ENCODE assay signal across 8 cellular contexts in the genomic region with DNA sequence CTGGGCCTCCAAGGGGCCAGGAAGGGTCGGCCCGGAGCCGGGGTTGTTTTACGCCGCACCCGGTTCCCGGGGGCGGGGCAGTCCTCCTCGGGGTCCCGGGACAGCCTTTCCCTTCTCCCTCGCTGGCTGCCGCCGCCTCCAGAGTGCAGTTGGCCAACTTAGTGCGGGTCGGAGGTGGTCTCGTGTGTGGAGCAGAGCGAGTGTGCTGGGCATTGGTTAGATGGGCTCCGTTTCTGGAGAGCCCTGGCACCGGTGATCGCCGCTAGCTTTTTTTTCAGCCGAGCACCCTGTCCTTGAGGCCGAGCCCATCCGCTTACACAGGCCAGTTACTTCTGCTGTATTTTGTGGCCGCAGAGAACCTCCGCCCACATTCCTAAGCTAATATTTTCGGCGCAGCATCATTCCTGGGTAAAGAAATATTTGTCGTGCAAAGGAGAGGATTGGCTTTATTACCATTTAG. TPM values are rescaled to one million over a fixed set of nuclear protein-coding genes. Genes with fewer than 3 reads are reported as not detected.
DNase-seq lines count a peak whose midpoint lies in the region; ATAC-seq and TF ChIP-seq lines count a peak whose summit lies in the region.

No MANE protein-coding gene starts in this region.

- CTCF ChIA-PET in CD8-positive, alpha-beta memory T cell (lab: Charles Lee), result interaction anchor here (1.0 to 1.4 kb wide), 5 partner anchors 14 to 48 kb away, joined by 3 to 5 read pairs (median 3); a partner anchor contains a TSS
- CTCF ChIA-PET in RWPE1 (lab: Yijun Ruan, JAX), result interaction anchor here (0.6 to 0.7 kb wide), 3 partner anchors 10 to 213 kb away, joined by 3 to 5 read pairs (median 3); no protein-coding TSS in a partner anchor

- H3K4me1 Mint-ChIP-seq in CD8-positive, alpha-beta memory T cell, result peaks cover 8 to 28% (median 18%) of the 10 kb centered on the region in 3 donors

- WGBS in liver, result 2% methylated on average over 29 of the region's 29 CpGs
- WGBS in testis, 2 donors, result 0% methylated on average over 24 to 29 of the region's 29 CpGs

- POLR2A ChIA-PET in CD8-positive, alpha-beta memory T cell (lab: Charles Lee), result interaction anchor here (3.5 kb wide), 1 partner anchor 38 kb away, joined by 27 read pairs; a partner anchor contains a TSS
- POLR2A ChIA-PET in RWPE1 (lab: Yijun Ruan, JAX; ENCODE audit: low non-redundant PET), result interaction anchor here (1.4 kb wide), 1 partner anchor 38 kb away, joined by 5 read pairs; a partner anchor contains a TSS

- ATAC-seq in GM18909 (IDR thresholded peaks at IDR 0.05; ENCODE audit: poor library complexity, unreplicated experiment) (peak; percentile 38), HG03139 (IDR thresholded peaks at IDR 0.05; ENCODE audit: unreplicated experiment) (peak; percentile 25)

- no peak for TF ChIP-seq POLR2A in testis (IDR thresholded peaks at IDR 0.05)

- peak overlapping the region; percentile 40 for H3K27ac ChIP-seq in CD8-positive, alpha-beta memory T cell (ENCODE audit: low read depth, low read length)
- H3K27ac ChIP-seq in RWPE1 (peak overlapping the region; percentile 95), liver (ENCODE audit: low read depth in 1 of 2, low read length in 2 of 2) (no peak overlapping the region), testis (peak overlapping the region; percentile 32 to 68)

- intact Hi-C loops in testis (cut with DNase I; ENCODE audit: low total_unique reads), result no loop called here

- H3K36me3 ChIP-seq in CD8-positive, alpha-beta memory T cell (ENCODE audit: insufficient read depth, low read length), result no peaks in the 10 kb centered on the region
- H3K36me3 ChIP-seq in liver (ENCODE audit: control insufficient read depth in 4 of 4, insufficient read depth in 3 of 4, low read depth in 1 of 4, low read length in 3 of 4), result no peaks in the 10 kb centered on the region
- no peaks in the 10 kb centered on the region for H3K36me3 ChIP-seq in testis (ENCODE audit: low read depth, missing control alignments)

- no peak overlapping the region for H3K9ac ChIP-seq in liver (ENCODE audit: low read depth in 1 of 2, low read length in 2 of 2)

- TF ChIP-seq CTCF in RWPE1 (conservative IDR thresholded peaks at IDR 0.05; ENCODE audit: low read depth) (no peak), choroid plexus epithelial cell (conservative IDR thresholded peaks at IDR 0.05; ENCODE audit: low read depth, low read length) (no peak), liver (IDR thresholded peaks at IDR 0.05; ENCODE audit: low read depth, low read length, missing input control) (no peak), testis (IDR thresholded peaks at IDR 0.05) (no peak)

- H3K9me3 ChIP-seq in CD8-positive, alpha-beta memory T cell (ENCODE audit: low read length), result no peaks in the 10 kb centered on the region
- H3K9me3 ChIP-seq in liver (ENCODE audit: control insufficient read depth in 4 of 4, low read length in 3 of 4) (no peaks in the 10 kb centered on the region), testis (no peaks in the 10 kb centered on the region)

- DNase-seq in CD8-positive, alpha-beta memory T cell, result peak in 1 of 5 donors; percentile 5
- DNase-seq in RWPE1 (ENCODE audit: low spot score) (peak; percentile 86), choroid plexus epithelial cell (ENCODE audit: low read depth) (peak; percentile 95), testis (peak; percentile 28), NCI-H510A (lab: John Stamatoyannopoulos, UW) (no peak)

- H3K4me3 ChIP-seq in CD8-positive, alpha-beta memory T cell (ENCODE audit: low read length), result peak overlapping the region; percentile 77
- H3K4me3 ChIP-seq in choroid plexus epithelial cell (ENCODE audit: low read depth, low read length) (peak overlapping the region; percentile 84), liver (ENCODE audit: low read depth in 1 of 3, low read length in 3 of 3) (peak overlapping the region in 2 of 3 donors; percentile 45 to 64), testis (peak overlapping the region; percentile 78 to 84)

- TF ChIP-seq RAD21 in liver (IDR thresholded peaks at IDR 0.05), result no peak

- H3K27me3 ChIP-seq in CD8-positive, alpha-beta memory T cell (ENCODE audit: insufficient read depth, low read length, poor library complexity, severe bottlenecking), result no peaks in the 10 kb centered on the region
- H3K27me3 ChIP-seq in liver (ENCODE audit: control insufficient read depth in 4 of 4, insufficient read depth in 4 of 4, low read length in 3 of 4), result peaks cover 0 to 4% (median 0%) of the 10 kb centered on the region in 4 donors
- no peaks in the 10 kb centered on the region for H3K27me3 ChIP-seq in testis

- peaks cover 6% of the 10 kb centered on the region for H3K4me1 ChIP-seq in CD8-positive, alpha-beta memory T cell (ENCODE audit: insufficient read depth, low read length)
- H3K4me1 ChIP-seq in liver (ENCODE audit: control insufficient read depth in 4 of 4, insufficient read depth in 4 of 4, low read length in 3 of 4), result peaks cover 2 to 11% (median 6%) of the 10 kb centered on the region in 4 donors
- no peaks in the 10 kb centered on the region for H3K4me1 ChIP-seq in testis

- no peaks in the 10 kb centered on the region for H3K36me3 Mint-ChIP-seq in CD8-positive, alpha-beta memory T cell

- no peaks in the 10 kb centered on the region for H3K9me3 Mint-ChIP-seq in CD8-positive, alpha-beta memory T cell

- H3K4me3 Mint-ChIP-seq in CD8-positive, alpha-beta memory T cell, result peak overlapping the region; percentile 67 to 87 (median 76)

- H3K27ac Mint-ChIP-seq in CD8-positive, alpha-beta memory T cell, result peak overlapping the region in 2 of 8 donors; percentile 39 to 76

- peaks cover 6 to 9% of the 10 kb centered on the region in 2 donors for H3K27me3 Mint-ChIP-seq in CD8-positive, alpha-beta memory T cell

TF ChIP-seq in liver, 16 proteins besides CTCF, POLR2A, EP300 and RAD21:
- TF ChIP-seq, protein P1, sequence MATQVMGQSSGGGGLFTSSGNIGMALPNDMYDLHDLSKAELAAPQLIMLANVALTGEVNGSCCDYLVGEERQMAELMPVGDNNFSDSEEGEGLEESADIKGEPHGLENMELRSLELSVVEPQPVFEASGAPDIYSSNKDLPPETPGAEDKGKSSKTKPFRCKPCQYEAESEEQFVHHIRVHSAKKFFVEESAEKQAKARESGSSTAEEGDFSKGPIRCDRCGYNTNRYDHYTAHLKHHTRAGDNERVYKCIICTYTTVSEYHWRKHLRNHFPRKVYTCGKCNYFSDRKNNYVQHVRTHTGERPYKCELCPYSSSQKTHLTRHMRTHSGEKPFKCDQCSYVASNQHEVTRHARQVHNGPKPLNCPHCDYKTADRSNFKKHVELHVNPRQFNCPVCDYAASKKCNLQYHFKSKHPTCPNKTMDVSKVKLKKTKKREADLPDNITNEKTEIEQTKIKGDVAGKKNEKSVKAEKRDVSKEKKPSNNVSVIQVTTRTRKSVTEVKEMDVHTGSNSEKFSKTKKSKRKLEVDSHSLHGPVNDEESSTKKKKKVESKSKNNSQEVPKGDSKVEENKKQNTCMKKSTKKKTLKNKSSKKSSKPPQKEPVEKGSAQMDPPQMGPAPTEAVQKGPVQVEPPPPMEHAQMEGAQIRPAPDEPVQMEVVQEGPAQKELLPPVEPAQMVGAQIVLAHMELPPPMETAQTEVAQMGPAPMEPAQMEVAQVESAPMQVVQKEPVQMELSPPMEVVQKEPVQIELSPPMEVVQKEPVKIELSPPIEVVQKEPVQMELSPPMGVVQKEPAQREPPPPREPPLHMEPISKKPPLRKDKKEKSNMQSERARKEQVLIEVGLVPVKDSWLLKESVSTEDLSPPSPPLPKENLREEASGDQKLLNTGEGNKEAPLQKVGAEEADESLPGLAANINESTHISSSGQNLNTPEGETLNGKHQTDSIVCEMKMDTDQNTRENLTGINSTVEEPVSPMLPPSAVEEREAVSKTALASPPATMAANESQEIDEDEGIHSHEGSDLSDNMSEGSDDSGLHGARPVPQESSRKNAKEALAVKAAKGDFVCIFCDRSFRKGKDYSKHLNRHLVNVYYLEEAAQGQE (IDR thresholded peaks at IDR 0.05), result no peak
- TF ChIP-seq, protein P2, sequence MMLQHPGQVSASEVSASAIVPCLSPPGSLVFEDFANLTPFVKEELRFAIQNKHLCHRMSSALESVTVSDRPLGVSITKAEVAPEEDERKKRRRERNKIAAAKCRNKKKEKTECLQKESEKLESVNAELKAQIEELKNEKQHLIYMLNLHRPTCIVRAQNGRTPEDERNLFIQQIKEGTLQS (IDR thresholded peaks at IDR 0.05), result no peak
- TF ChIP-seq FOXA2 (IDR thresholded peaks at IDR 0.05), result no peak
- no peak for TF ChIP-seq HNF4A (conservative IDR thresholded peaks at IDR 0.05)
- TF ChIP-seq NR2F2 (IDR thresholded peaks at IDR 0.05), result no peak
- no peak for TF ChIP-seq JUND (IDR thresholded peaks at IDR 0.05)
- TF ChIP-seq EGR1 (IDR thresholded peaks at IDR 0.05; ENCODE audit: low read depth in 2 of 2), result no peak
- TF ChIP-seq, protein P3, sequence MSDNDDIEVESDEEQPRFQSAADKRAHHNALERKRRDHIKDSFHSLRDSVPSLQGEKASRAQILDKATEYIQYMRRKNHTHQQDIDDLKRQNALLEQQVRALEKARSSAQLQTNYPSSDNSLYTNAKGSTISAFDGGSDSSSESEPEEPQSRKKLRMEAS (IDR thresholded peaks at IDR 0.05), result no peak
- no peak for TF ChIP-seq RXRA (IDR thresholded peaks at IDR 0.05)

RNA-seq across cellular contexts. Expression of a gene that starts 0.6 kb away (rescaled TPM):
- 10 to 100 TPM; 36.0 to 44.4 TPM for total RNA-seq in CD8-positive, alpha-beta memory T cell
- polyA plus RNA-seq in CD8-positive, alpha-beta memory T cell, result 0.18 TPM
- total RNA-seq in liver, result 10 to 100 TPM in 1 of 2 donors, under 1 TPM in 1; 0.25 to 32.8 TPM
- 1 to 10 TPM in 1 of 2 donors, under 1 TPM in 1; 0.88 to 1.2 TPM for polyA plus RNA-seq in liver
- total RNA-seq in testis, result 10 to 100 TPM; 17.1 to 23.9 TPM
- polyA plus RNA-seq in testis (ENCODE audit: insufficient read depth, low read depth, low replicate concordance), result 28.4 TPM

RNA-seq across cellular contexts. Expression of a gene that starts 37.9 kb away (rescaled TPM):
- 1,000 to 10,000 TPM; 2,216 to 2,332 TPM for total RNA-seq in CD8-positive, alpha-beta memory T cell
- 2,084 TPM for polyA plus RNA-seq in CD8-positive, alpha-beta memory T cell
- total RNA-seq in liver, result 10 to 100 TPM; 45.2 to 69.6 TPM
- 100 to 1,000 TPM; 568 to 765 TPM for polyA plus RNA-seq in liver
- 100 to 1,000 TPM; 245 to 513 TPM for total RNA-seq in testis
- polyA plus RNA-seq in testis (ENCODE audit: insufficient read depth, low read depth, low replicate concordance), result 1,127 TPM

Comparison
In these comparisons a context has a peak if more than half of its experiments do, and no peak if none do; other contexts are left out.
1. H3K27ac ChIP-seq: peak in CD8-positive, alpha-beta memory T cell (single experiment), RWPE1 (single experiment) and testis (2 of 2); none in liver (0 of 2).
2. RNA of a gene that starts 37.9 kb away (total RNA-seq): 2,216 to 2,332 TPM in CD8-positive, alpha-beta memory T cell; 245 to 513 TPM in testis and 45.2 to 69.6 TPM in liver; every median in the first group is over 4 times any median in the second.
3. Peak in every context shown above with its lines, with median percentiles within 50 percentile points of each other: H3K4me3 ChIP-seq.